In genomic region chr18:49332679-49333078, GRCh38 we compare ENCODE assay signal across 24 cellular contexts.
"Had no signal": no experiment of that assay in that cellular context is flagged by ENCODE, and none has a peak within 500 bp of the region (broad histone marks: within the 10 kb centered on the region; RNA-seq: fewer than 3 reads in every experiment).

No MANE protein-coding gene starts in this region.

- H3K4me1 ChIP-seq: colonic mucosa, esophagus muscularis mucosa, foreskin keratinocyte, heart right ventricle had no signal

- H3K36me3 ChIP-seq: colonic mucosa, gastrocnemius medialis had no signal

- H3K9me3 ChIP-seq: colonic mucosa, esophagus muscularis mucosa, esophagus squamous epithelium, gastrocnemius medialis, gastroesophageal sphincter, heart left ventricle, heart right ventricle had no signal

- H3K27ac ChIP-seq: colonic mucosa, coronary artery, dorsolateral prefrontal cortex, epithelial cell of prostate, esophagus muscularis mucosa, esophagus squamous epithelium, foreskin keratinocyte, gastrocnemius medialis, gastroesophageal sphincter, heart left ventricle, heart right ventricle had no signal

- H3K27me3 ChIP-seq: colonic mucosa, dorsolateral prefrontal cortex, esophagus muscularis mucosa, esophagus squamous epithelium, foreskin keratinocyte, gastrocnemius medialis, gastroesophageal sphincter, heart left ventricle, heart right ventricle had no signal

- H3K4me3 ChIP-seq: colonic mucosa, coronary artery, dorsolateral prefrontal cortex, esophagus muscularis mucosa, esophagus squamous epithelium, gastrocnemius medialis, gastroesophageal sphincter, heart left ventricle, heart right ventricle had no signal

- DNase-seq: colonic mucosa; cortex of kidney; dermis blood vessel endothelial cell; dorsolateral prefrontal cortex; effector CD4-positive, alpha-beta T cell; effector CD8-positive, alpha-beta T cell; effector memory CD4-positive, alpha-beta T cell; effector memory CD8-positive, alpha-beta T cell; endodermal cell; erythroblast; esophagus squamous epithelium; foreskin fibroblast; foreskin keratinocyte; foreskin melanocyte; gastrocnemius medialis; glutamatergic neuron; head of caudate nucleus; heart left ventricle; heart right ventricle had no signal

- ATAC-seq: effector memory CD8-positive, alpha-beta T cell; esophagus mucosa; foreskin keratinocyte; gastrocnemius medialis; gastroesophageal sphincter; heart left ventricle; heart right ventricle had no signal
